25 cellular contexts compared by ENCODE assay signal in genomic region chr22:24233816-24234215, GRCh38. TPM values are rescaled to one million over a fixed set of nuclear protein-coding genes. Genes with fewer than 3 reads are reported as not detected.
DNase-seq lines count a peak whose midpoint lies in the region; ATAC-seq, FAIRE-seq and TF ChIP-seq lines count a peak whose summit lies in the region.
"Had no signal": no experiment of that assay in that cellular context is flagged by ENCODE, and none has a peak within 500 bp of the region (broad histone marks: within the 10 kb centered on the region; RNA-seq: fewer than 3 reads in every experiment).

No MANE protein-coding gene starts in this region.

- H3K79me2 ChIP-seq in SK-N-SH (ENCODE audit: insufficient read depth): no peaks in the 10 kb centered on the region

- intact Hi-C loops in kidney (cut with DNase I): no loop called here

- H3K4me1 ChIP-seq in SK-N-SH (ENCODE audit: control insufficient read depth in 1 of 2, insufficient read depth in 2 of 2, low read depth in 1 of 2, low read length in 1 of 2): peaks cover 0 to 8% of the 10 kb centered on the region in 2 experiments; a peak in 1 of 4 replicates
- no peaks in the 10 kb centered on the region for H3K4me1 ChIP-seq in kidney (ENCODE audit: control insufficient read depth in 1 of 2, insufficient read depth in 1 of 2, low read depth in 1 of 2, low read length in 2 of 2)
- H3K4me1 ChIP-seq: A549, BE2C, HAP-1 had no signal

- TF ChIP-seq EP300 in SK-N-SH (IDR thresholded peaks at IDR 0.05; ENCODE audit: borderline replicate concordance in 1 of 2, low read depth in 1 of 2, low read length in 1 of 2): no peak

- H2AFZ ChIP-seq in SK-N-SH (ENCODE audit: low read depth): no peak overlapping the region
- H2AFZ ChIP-seq: GM23248 had no signal

- H3K9me3 ChIP-seq in SK-N-SH (no peaks in the 10 kb centered on the region), kidney (ENCODE audit: control insufficient read depth in 1 of 2, low read length in 2 of 2) (no peaks in the 10 kb centered on the region)
- H3K9me3 ChIP-seq: A549; BE2C; BLaER1 treated with 17β-estradiol and CSF1 and Interleukin-3, amounts not matched to agents 10 nM and 100 nM; HAP-1 had no signal

- H3K9ac ChIP-seq in SK-N-SH (no peak overlapping the region), kidney (ENCODE audit: low read length in 2 of 2) (no peak overlapping the region)
- H3K9ac ChIP-seq: BLaER1 treated with 17β-estradiol and CSF1 and Interleukin-3, amounts not matched to agents 10 nM and 100 nM; GM23248 had no signal

- peak; percentile 11 for DNase-seq in SK-N-SH
- DNase-seq in bronchial epithelial cell (ENCODE audit: low read depth): no peak
- DNase-seq in kidney: peak; percentile 66
- no peak for DNase-seq in GM12892 (ENCODE audit: insufficient read length)
- no peak for DNase-seq in NCI-H1105 treated with DMSO at 0.1 percent for 48 hours (lab: John Stamatoyannopoulos, UW)
- DNase-seq: 8988T; ACHN; AML-193; BE2C; CD4-positive, alpha-beta T cell; CD8-positive, alpha-beta memory T cell; DMS53; DMS79 treated with DMSO at 0.1 percent for 48 hours; GF-D8; GM23248 had no signal

- H3K27me3 ChIP-seq in SK-N-SH (ENCODE audit: insufficient read depth) (no peaks in the 10 kb centered on the region), bronchial epithelial cell (ENCODE audit: control insufficient read depth, insufficient read depth, low read length) (no peaks in the 10 kb centered on the region)
- H3K27me3 ChIP-seq: BE2C; BLaER1 treated with 17β-estradiol and CSF1 and Interleukin-3, amounts not matched to agents 10 nM and 100 nM had no signal

- H3K9me2 ChIP-seq in SK-N-SH: no peaks in the 10 kb centered on the region

- H3K4me3 ChIP-seq in SK-N-SH (ENCODE audit: low read depth in 2 of 2, low read length in 1 of 2) (no peak overlapping the region), bronchial epithelial cell (ENCODE audit: low read depth, low read length) (no peak overlapping the region), kidney (ENCODE audit: low read length in 2 of 2) (no peak overlapping the region)
- H3K4me3 ChIP-seq: A549; BLaER1 treated with 17β-estradiol and CSF1 and Interleukin-3, amounts not matched to agents 10 nM and 100 nM; GM23248; HAP-1 had no signal

- ATAC-seq in SK-N-SH treated with all-trans-retinoic acid at 6 μM for 48 hours: no peak
- ATAC-seq in GM18873 (IDR thresholded peaks at IDR 0.05; ENCODE audit: low FRiP score, unreplicated experiment): no peak
- ATAC-seq: A549 had no signal

- H3K4me2 ChIP-seq in SK-N-SH: no peak overlapping the region
- H3K4me2 ChIP-seq: A549 had no signal

- H4K20me1 ChIP-seq in SK-N-SH (ENCODE audit: insufficient read depth): no peaks in the 10 kb centered on the region

- no peak overlapping the region for H3K27ac ChIP-seq in SK-N-SH (ENCODE audit: low read depth in 2 of 2, low read length in 1 of 2)
- H3K27ac ChIP-seq in kidney (ENCODE audit: low read depth in 2 of 2, low read length in 2 of 2): no peak overlapping the region
- H3K27ac ChIP-seq: BLaER1 treated with 17β-estradiol and CSF1 and Interleukin-3, amounts not matched to agents 10 nM and 100 nM; GM23248 had no signal

- 93% methylated on average over 3 of the region's 14 CpGs for WGBS in SK-N-SH (ENCODE audit: low lambda C conversion rate)

- no peak for TF ChIP-seq POLR2A in GM12892 (IDR thresholded peaks at IDR 0.05; ENCODE audit: low read depth, low read length)

- no peaks in the 10 kb centered on the region for H3K36me3 ChIP-seq in SK-N-SH (replicated peaks in 1 of 2; ENCODE audit: control insufficient read depth in 1 of 2, insufficient read depth in 2 of 2, low read length in 1 of 2)
- H3K36me3 ChIP-seq in bronchial epithelial cell (ENCODE audit: control insufficient read depth, insufficient read depth, low read length): no peaks in the 10 kb centered on the region
- H3K36me3 ChIP-seq in kidney (ENCODE audit: control insufficient read depth in 1 of 2, insufficient read depth in 2 of 2, low read length in 2 of 2): no peaks in the 10 kb centered on the region
- H3K36me3 ChIP-seq: BE2C, HAP-1 had no signal

- POLR2A ChIA-PET in SK-N-SH (lab: Yijun Ruan, JAX): no interaction called here

- TF ChIP-seq RAD21 in SK-N-SH (IDR thresholded peaks at IDR 0.05; ENCODE audit: low read length): no peak

- CTCF ChIA-PET in SK-N-SH (lab: Yijun Ruan, JAX): interaction anchor here (0.9 kb wide), 1 partner anchor 9 kb away, joined by 4 read pairs; no protein-coding TSS in a partner anchor

- TF ChIP-seq CTCF in SK-N-SH (IDR thresholded peaks at IDR 0.05) (no peak), bronchial epithelial cell (IDR thresholded peaks at IDR 0.05; ENCODE audit: insufficient read depth, low read length, severe bottlenecking) (no peak), kidney (IDR thresholded peaks at IDR 0.05; ENCODE audit: borderline replicate concordance, extremely low read depth, insufficient read depth) (no peak)

- H3F3A ChIP-seq in SK-N-SH (replicated peaks; ENCODE audit: insufficient read depth): no peaks in the 10 kb centered on the region

- FAIRE-seq in bronchial epithelial cell (lab: Jason Lieb, UNC) (peak; percentile 28), kidney (lab: Jason Lieb, UNC) (no peak), GM12892 (lab: Jason Lieb, UNC) (no peak)
- FAIRE-seq: A549, GM12891, H54 had no signal

TF ChIP-seq in SK-N-SH, 30 proteins besides CTCF, POLR2A, EP300 and RAD21 (continues in another document):
- TF ChIP-seq RXRA (IDR thresholded peaks at IDR 0.05; ENCODE audit: borderline replicate concordance, low read depth): no peak
- TF ChIP-seq ZBTB33 (IDR thresholded peaks at IDR 0.05; ENCODE audit: borderline replicate concordance, low read depth): no peak
- no peak for TF ChIP-seq TCF12 (IDR thresholded peaks at IDR 0.05)
- TF ChIP-seq NFIC (IDR thresholded peaks at IDR 0.05; ENCODE audit: borderline replicate concordance): no peak
- TF ChIP-seq JUND (IDR thresholded peaks at IDR 0.05): no peak
- no peak for TF ChIP-seq TAF1 (IDR thresholded peaks at IDR 0.05; ENCODE audit: borderline replicate concordance, low read depth, low read length)

TF ChIP-seq in SK-N-SH treated with all-trans-retinoic acid at 6 μM for 48 hours, 23 proteins besides CTCF, POLR2A, EP300 and RAD21 (continues in another document):
- no peak for TF ChIP-seq CSDC2 (CRISPR knock-in tag; IDR thresholded peaks at IDR 0.05)
- no peak for TF ChIP-seq ZFP30 (CRISPR knock-in tag; IDR thresholded peaks at IDR 0.05)
- no peak for TF ChIP-seq ISL1 (CRISPR knock-in tag; IDR thresholded peaks at IDR 0.05)
- TF ChIP-seq OSR1 (CRISPR knock-in tag; IDR thresholded peaks at IDR 0.05): no peak
- no peak for TF ChIP-seq POU6F1 (CRISPR knock-in tag; IDR thresholded peaks at IDR 0.05; ENCODE audit: borderline replicate concordance, low read depth)
- no peak for TF ChIP-seq PATZ1 (CRISPR knock-in tag; IDR thresholded peaks at IDR 0.05; ENCODE audit: borderline replicate concordance)
- TF ChIP-seq SNAI2 (CRISPR knock-in tag; IDR thresholded peaks at IDR 0.05): no peak
- TF ChIP-seq TCF4 (CRISPR knock-in tag; IDR thresholded peaks at IDR 0.05; ENCODE audit: borderline replicate concordance): no peak
- no peak for TF ChIP-seq ESRRG (CRISPR knock-in tag; IDR thresholded peaks at IDR 0.05)
- no peak for TF ChIP-seq ZFP3 (CRISPR knock-in tag; IDR thresholded peaks at IDR 0.05)
- TF ChIP-seq ZNF8 (CRISPR knock-in tag; IDR thresholded peaks at IDR 0.05): no peak

RNA-seq across cellular contexts. Expression of gene GGT5, which starts 11.1 kb away (rescaled TPM):
- 3.3 and 4.6 TPM in 2 replicates for polyA plus RNA-seq in SK-N-SH (2012; rRNA removed)
- polyA plus RNA-seq in SK-N-SH (2012; cell fraction: cytosol; rRNA removed): 1.2 and 2.7 TPM in 2 replicates
- 6.3 and 7.6 TPM in 2 replicates for polyA plus RNA-seq in SK-N-SH (2012; cell fraction: nucleus; rRNA removed)
- not detected in 2 replicates for total RNA-seq in bronchial epithelial cell
- total RNA-seq in kidney: 103 TPM
- 63.2 TPM for polyA plus RNA-seq in kidney (ENCODE audit: insufficient read depth, low read depth, low replicate concordance)
- not detected for polyA plus RNA-seq in GM12892 (2012; ENCODE audit: missing spikeins)
- total RNA-seq: CD4-positive, alpha-beta T cell; CD8-positive, alpha-beta memory T cell; Daoy; G401 had no signal
- polyA plus RNA-seq: CD8-positive, alpha-beta memory T cell had no signal

RNA-seq across cellular contexts. Expression of gene SPECC1L, which starts 36.8 kb away (rescaled TPM):
- polyA plus RNA-seq in SK-N-SH (2012; rRNA removed) (22.9 and 25.9 TPM in 2 replicates), kidney (ENCODE audit: insufficient read depth, low read depth, low replicate concordance) (11.1 TPM)
- 17.8 and 21.8 TPM in 2 replicates for polyA plus RNA-seq in SK-N-SH (2012; cell fraction: cytosol; rRNA removed)
- 36.5 and 44.0 TPM in 2 replicates for polyA plus RNA-seq in SK-N-SH (2012; cell fraction: nucleus; rRNA removed)
- total RNA-seq in bronchial epithelial cell (25.0 and 28.3 TPM in 2 replicates), kidney (65.8 TPM)
- polyA plus RNA-seq in GM12892 (2012; ENCODE audit: missing spikeins): 8.9 TPM

RNA-seq across cellular contexts. Expression of gene SUSD2, which starts 52.5 kb away (rescaled TPM):
- polyA plus RNA-seq in SK-N-SH (2012; rRNA removed): 0.76 and 0.82 TPM in 2 replicates
- 0.18 and 0.26 TPM in 2 replicates for polyA plus RNA-seq in SK-N-SH (2012; cell fraction: cytosol; rRNA removed)
- polyA plus RNA-seq in SK-N-SH (2012; cell fraction: nucleus; rRNA removed): 1.7 and 2.2 TPM in 2 replicates
- under 0.01 and 0.13 TPM in 2 replicates for total RNA-seq in bronchial epithelial cell
- total RNA-seq in kidney: 14.8 TPM
- 25.2 TPM for polyA plus RNA-seq in kidney (ENCODE audit: insufficient read depth, low read depth, low replicate concordance)
- not detected for polyA plus RNA-seq in GM12892 (2012; ENCODE audit: missing spikeins)
- total RNA-seq: G401, GM23248 had no signal
- polyA plus RNA-seq: CD14-positive monocyte; CD8-positive, alpha-beta memory T cell had no signal

Comparison
In these comparisons a context has a peak if more than half of its experiments do, and no peak if none do; other contexts are left out.
1. DNase-seq: peak in SK-N-SH (single experiment) and kidney (single experiment); none in bronchial epithelial cell (single experiment), GM12892 (single experiment) and NCI-H1105 treated with DMSO at 0.1 percent for 48 hours (single experiment).
2. RNA of gene GGT5, which starts 11.1 kb away (total RNA-seq): 103 TPM in kidney (single experiment); not detected in bronchial epithelial cell; every median in the first group is over 100 times any median in the second.
3. RNA of gene SUSD2, which starts 52.5 kb away (total RNA-seq): 14.8 TPM in kidney (single experiment); under 0.01 to 0.13 TPM in bronchial epithelial cell; every median in the first group is over 10 times any median in the second.